In the genomic region with DNA sequence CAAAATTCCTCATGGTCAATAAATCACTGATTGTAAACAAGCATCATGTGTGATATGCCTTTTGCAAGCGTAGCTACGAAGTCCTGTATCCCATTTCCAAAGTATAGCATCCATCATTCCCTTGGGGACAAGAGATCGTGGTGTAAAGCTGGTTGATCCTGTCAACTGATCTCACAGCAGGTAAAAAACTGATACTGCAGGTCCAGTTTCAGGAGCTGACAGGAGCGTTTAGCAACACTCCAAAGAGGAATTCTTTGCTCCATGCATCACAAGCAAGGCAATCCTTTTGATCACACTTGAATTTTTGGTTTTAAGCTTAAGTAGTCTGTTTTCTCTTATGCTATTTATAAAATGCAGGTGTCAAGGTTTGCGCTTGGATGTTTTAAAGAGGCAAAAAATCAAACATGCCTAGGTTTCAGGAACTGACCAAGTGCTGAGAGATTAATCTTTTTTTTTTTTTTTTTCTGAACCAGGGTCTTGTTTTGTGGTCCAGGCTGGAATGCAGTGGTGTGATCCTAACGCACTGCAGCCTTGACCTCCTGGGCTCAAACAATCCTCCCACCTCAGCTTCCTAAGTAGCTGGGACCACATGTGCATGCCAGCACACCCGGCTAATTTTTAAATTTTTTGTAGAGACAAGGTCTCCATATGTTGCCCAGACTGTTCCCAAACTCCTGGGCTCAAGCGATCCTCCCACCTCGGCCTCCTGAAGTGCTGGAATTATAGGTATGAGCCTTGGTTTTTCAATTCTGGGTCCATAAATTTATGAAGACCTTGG, we compare ENCODE assay signal across 20 cellular contexts. TPM values are rescaled to one million over a fixed set of nuclear protein-coding genes. Genes with fewer than 3 reads are reported as not detected.
DNase-seq lines count a peak whose midpoint lies in the region; ATAC-seq and TF ChIP-seq lines count a peak whose summit lies in the region.
"Had no signal": no experiment of that assay in that cellular context is flagged by ENCODE, and none has a peak within 500 bp of the region (broad histone marks: within the 10 kb centered on the region; RNA-seq: fewer than 3 reads in every experiment).

No MANE protein-coding gene starts in this region.

- no peak for DNase-seq in MCF 10A (ENCODE audit: unreplicated experiment)
- DNase-seq in breast epithelium (ENCODE audit: low spot score in 2 of 2) = no peak
- peak; percentile 28 for DNase-seq in RPMI7951 (ENCODE audit: low read depth)
- DNase-seq in chondrocyte (ENCODE audit: low spot score) = no peak
- no peak for DNase-seq in stimulated activated naive B cell treated with anti-CD40 and anti-IgM and Interleukin-4, amounts not matched to agents 10 μg/mL and 1 μg/mL and 100 μg/mL, for 72 hours
- no peak for DNase-seq in COR-L47 (lab: John Stamatoyannopoulos, UW)
- no peak for DNase-seq in GM19240 (ENCODE audit: insufficient read length, low spot score)
- DNase-seq in activated CD8-positive, alpha-beta memory T cell treated with anti-CD3 and anti-CD28 coated beads, Interleukin-2, amount 10 ng/mL, durations not matched to agents 7 days and 5 days = no peak
- DNase-seq: central memory CD4-positive, alpha-beta T cell; effector memory CD8-positive, alpha-beta T cell; HCEC 1CT; islet precursor cell; NCI-H2029; NCI-H526 treated with DMSO at 0.1 percent for 48 hours; stimulated activated CD4-positive, alpha-beta T cell treated with anti-CD3 and anti-CD28 coated beads, Interleukin-2, amount 100 ng/mL, for 48 hours; testis had no signal

- no peaks in the 10 kb centered on the region for H3K27me3 ChIP-seq in breast epithelium
- H3K27me3 ChIP-seq: testis had no signal

- no peak for TF ChIP-seq POLR2A in breast epithelium (IDR thresholded peaks at IDR 0.05)

- H3K4me3 Mint-ChIP-seq in MCF 10A (ENCODE audit: unreplicated experiment) (peak overlapping the region; percentile 85), chondrocyte (ENCODE audit: unreplicated experiment) (peak overlapping the region; percentile 60)
- peak overlapping the region; percentile 14 to 15 for H3K4me3 Mint-ChIP-seq in stimulated activated naive B cell treated with anti-CD40 and anti-IgM and Interleukin-4, amounts not matched to agents 10 μg/mL and 1 μg/mL and 100 μg/mL, for 72 hours
- no peak overlapping the region for H3K4me3 Mint-ChIP-seq in activated CD8-positive, alpha-beta memory T cell treated with anti-CD3 and anti-CD28 coated beads, Interleukin-2, amount 10 ng/mL, durations not matched to agents 7 days and 5 days

- peaks cover 4% of the 10 kb centered on the region for H3K36me3 Mint-ChIP-seq in MCF 10A (ENCODE audit: insufficient read depth, unreplicated experiment)
- peaks cover 2% of the 10 kb centered on the region for H3K36me3 Mint-ChIP-seq in chondrocyte (ENCODE audit: low read depth)
- peaks cover 7 to 10% of the 10 kb centered on the region in 2 donors for H3K36me3 Mint-ChIP-seq in stimulated activated naive B cell treated with anti-CD40 and anti-IgM and Interleukin-4, amounts not matched to agents 10 μg/mL and 1 μg/mL and 100 μg/mL, for 72 hours
- peaks cover 6% of the 10 kb centered on the region for H3K36me3 Mint-ChIP-seq in activated CD8-positive, alpha-beta memory T cell treated with anti-CD3 and anti-CD28 coated beads, Interleukin-2, amount 10 ng/mL, durations not matched to agents 7 days and 5 days

- H3K27ac Mint-ChIP-seq in MCF 10A (ENCODE audit: low read depth, unreplicated experiment) (no peak overlapping the region), chondrocyte (ENCODE audit: unreplicated experiment) (no peak overlapping the region)
- H3K27ac Mint-ChIP-seq in stimulated activated naive B cell treated with anti-CD40 and anti-IgM and Interleukin-4, amounts not matched to agents 10 μg/mL and 1 μg/mL and 100 μg/mL, for 72 hours = peak overlapping the region; percentile 44
- H3K27ac Mint-ChIP-seq in activated CD8-positive, alpha-beta memory T cell treated with anti-CD3 and anti-CD28 coated beads, Interleukin-2, amount 10 ng/mL, durations not matched to agents 7 days and 5 days = no peak overlapping the region

- H3K9me3 Mint-ChIP-seq in MCF 10A (ENCODE audit: unreplicated experiment) (no peaks in the 10 kb centered on the region), chondrocyte (ENCODE audit: low read depth) (no peaks in the 10 kb centered on the region)
- no peaks in the 10 kb centered on the region for H3K9me3 Mint-ChIP-seq in stimulated activated naive B cell treated with anti-CD40 and anti-IgM and Interleukin-4, amounts not matched to agents 10 μg/mL and 1 μg/mL and 100 μg/mL, for 72 hours
- no peaks in the 10 kb centered on the region for H3K9me3 Mint-ChIP-seq in activated CD8-positive, alpha-beta memory T cell treated with anti-CD3 and anti-CD28 coated beads, Interleukin-2, amount 10 ng/mL, durations not matched to agents 7 days and 5 days (ENCODE audit: low read depth)
- H3K9me3 Mint-ChIP-seq: effector memory CD8-positive, alpha-beta T cell had no signal

- H3K4me1 Mint-ChIP-seq in MCF 10A (ENCODE audit: insufficient read depth, unreplicated experiment) (peaks cover 10% of the 10 kb centered on the region), chondrocyte (ENCODE audit: low read depth) (peaks cover 16% of the 10 kb centered on the region)
- H3K4me1 Mint-ChIP-seq in stimulated activated naive B cell treated with anti-CD40 and anti-IgM and Interleukin-4, amounts not matched to agents 10 μg/mL and 1 μg/mL and 100 μg/mL, for 72 hours = peaks cover 12 to 25% of the 10 kb centered on the region in 2 donors
- peaks cover 16% of the 10 kb centered on the region for H3K4me1 Mint-ChIP-seq in activated CD8-positive, alpha-beta memory T cell treated with anti-CD3 and anti-CD28 coated beads, Interleukin-2, amount 10 ng/mL, durations not matched to agents 7 days and 5 days

- no peak overlapping the region for H3K4me3 ChIP-seq in breast epithelium
- H3K4me3 ChIP-seq: testis had no signal

- CTCF ChIA-PET in MCF 10A (lab: Yijun Ruan, JAX) = interaction anchor here (0.6 to 3.0 kb wide), 7 partner anchors 11 to 978 kb away, joined by 3 to 12 read pairs (median 4); a partner anchor contains a TSS
- CTCF ChIA-PET in activated CD8-positive, alpha-beta memory T cell treated with anti-CD3 and anti-CD28 coated beads, Interleukin-2, amount 10 ng/mL, durations not matched to agents 7 days and 5 days (lab: Charles Lee) = interaction anchor here (0.6 to 6.2 kb wide), 13 partner anchors 15 to 127 kb away, joined by 3 to 60 read pairs (median 4); a partner anchor contains a TSS

- no peak for ATAC-seq in stimulated activated naive B cell treated with anti-CD40 and anti-IgM and Interleukin-4, amounts not matched to agents 10 μg/mL and 1 μg/mL and 100 μg/mL, for 72 hours (replicated peaks)
- ATAC-seq in activated CD8-positive, alpha-beta memory T cell treated with anti-CD3 and anti-CD28 coated beads, Interleukin-2, amount 10 ng/mL, durations not matched to agents 7 days and 5 days = no peak
- ATAC-seq: effector memory CD8-positive, alpha-beta T cell; Panc1 had no signal

- no peak overlapping the region for H3K27ac ChIP-seq in breast epithelium
- H3K27ac ChIP-seq: testis had no signal

- intact Hi-C loops in MCF 10A (cut with micrococcal nuclease) (no loop called here), breast epithelium (cut with DNase I; ENCODE audit: low total_unique reads) (no loop called here)

- TF ChIP-seq CTCF in MCF 10A (IDR thresholded peaks at IDR 0.05; ENCODE audit: unreplicated experiment) (no peak), breast epithelium (IDR thresholded peaks at IDR 0.05) (no peak), chondrocyte (IDR thresholded peaks at IDR 0.05) (no peak)

- H3K4me1 ChIP-seq in breast epithelium = no peaks in the 10 kb centered on the region

- no TSS peak for BruUV-seq in MCF 10A (replicated peaks; lab: Mats Ljungman, UMichigan)

- H3K27me3 Mint-ChIP-seq in MCF 10A (ENCODE audit: insufficient read depth, unreplicated experiment) = no peaks in the 10 kb centered on the region
- no peaks in the 10 kb centered on the region for H3K27me3 Mint-ChIP-seq in chondrocyte (ENCODE audit: low read depth)
- peaks cover 0 to 3% of the 10 kb centered on the region in 2 donors for H3K27me3 Mint-ChIP-seq in stimulated activated naive B cell treated with anti-CD40 and anti-IgM and Interleukin-4, amounts not matched to agents 10 μg/mL and 1 μg/mL and 100 μg/mL, for 72 hours
- no peaks in the 10 kb centered on the region for H3K27me3 Mint-ChIP-seq in activated CD8-positive, alpha-beta memory T cell treated with anti-CD3 and anti-CD28 coated beads, Interleukin-2, amount 10 ng/mL, durations not matched to agents 7 days and 5 days

- POLR2A ChIA-PET in MCF 10A (lab: Yijun Ruan, JAX) = interaction anchor here (0.6 kb wide), 1 partner anchor 114 kb away, joined by 3 read pairs; no protein-coding TSS in a partner anchor

- no peaks in the 10 kb centered on the region for H3K9me3 ChIP-seq in breast epithelium
- H3K9me3 ChIP-seq: testis had no signal

- no peaks in the 10 kb centered on the region for H3K36me3 ChIP-seq in breast epithelium

RNA-seq across cellular contexts. Expression of a gene that starts 1.8 kb away (rescaled TPM):
- total RNA-seq in MCF 10A (2022) (41.8 and 45.6 TPM in 2 replicates), breast epithelium (10 to 100 TPM; 43.2 to 60.6 (median 43.3) TPM), chondrocyte (44.0 to 60.5 TPM (median 50.6 TPM) in 3 replicates)
- total RNA-seq in RPMI7951 (2014; rRNA removed; shearing (Covaris generic)) = 68.4 and 77.1 TPM in 2 replicates
- total RNA-seq in activated CD8-positive, alpha-beta memory T cell treated with anti-CD3 and anti-CD28 coated beads, Interleukin-2, amount 10 ng/mL, durations not matched to agents 7 days and 5 days = 10 to 100 TPM; 30.1 to 33.2 TPM

RNA-seq across cellular contexts. Expression of a gene that starts 14.4 kb away (rescaled TPM):
- total RNA-seq in MCF 10A (2022) (25.4 and 26.5 TPM in 2 replicates), breast epithelium (10 to 100 TPM; 22.9 to 36.4 (median 28.2) TPM), chondrocyte (30.0 to 32.5 TPM (median 31.3 TPM) in 3 replicates)
- total RNA-seq in RPMI7951 (2014; rRNA removed; shearing (Covaris generic)) = 14.8 and 16.6 TPM in 2 replicates
- total RNA-seq in activated CD8-positive, alpha-beta memory T cell treated with anti-CD3 and anti-CD28 coated beads, Interleukin-2, amount 10 ng/mL, durations not matched to agents 7 days and 5 days = 10 to 100 TPM; 40.4 to 42.4 TPM

RNA-seq across cellular contexts. Expression of a gene that starts 24.2 kb away (rescaled TPM):
- not detected in 2 replicates for total RNA-seq in MCF 10A (2022)
- under 1 TPM in 2 of 3 donors, not detected in 1; 0.33 to 0.88 TPM for total RNA-seq in breast epithelium
- not detected in 2 replicates for total RNA-seq in RPMI7951 (2014; rRNA removed; shearing (Covaris generic))
- 0.15 to 0.20 TPM in 2 of 3 replicates, not detected in the other for total RNA-seq in chondrocyte
- total RNA-seq in activated CD8-positive, alpha-beta memory T cell treated with anti-CD3 and anti-CD28 coated beads, Interleukin-2, amount 10 ng/mL, durations not matched to agents 7 days and 5 days = under 1 TPM; 0.14 to 0.26 TPM
- total RNA-seq: fibroblast of lung, mesenteric fat pad, omental fat pad had no signal

RNA-seq across cellular contexts. Expression of a gene that starts 40.0 kb away (rescaled TPM):
- not detected in 2 replicates for total RNA-seq in MCF 10A (2022)
- 10 to 100 TPM in 2 of 3 donors, 1 to 10 TPM in 1; 5.8 to 11.7 (median 11.5) TPM for total RNA-seq in breast epithelium
- total RNA-seq in RPMI7951 (2014; rRNA removed; shearing (Covaris generic)) = under 0.01 and 0.10 TPM in 2 replicates
- total RNA-seq in chondrocyte = 13.4 to 16.2 TPM (median 15.1 TPM) in 3 replicates
- total RNA-seq in activated CD8-positive, alpha-beta memory T cell treated with anti-CD3 and anti-CD28 coated beads, Interleukin-2, amount 10 ng/mL, durations not matched to agents 7 days and 5 days = 1 to 10 TPM in 1 of 2 experiments, under 1 TPM in 1; 0.63 to 1.3 TPM
